18 cellular contexts compared by ENCODE assay signal in the genomic region with DNA sequence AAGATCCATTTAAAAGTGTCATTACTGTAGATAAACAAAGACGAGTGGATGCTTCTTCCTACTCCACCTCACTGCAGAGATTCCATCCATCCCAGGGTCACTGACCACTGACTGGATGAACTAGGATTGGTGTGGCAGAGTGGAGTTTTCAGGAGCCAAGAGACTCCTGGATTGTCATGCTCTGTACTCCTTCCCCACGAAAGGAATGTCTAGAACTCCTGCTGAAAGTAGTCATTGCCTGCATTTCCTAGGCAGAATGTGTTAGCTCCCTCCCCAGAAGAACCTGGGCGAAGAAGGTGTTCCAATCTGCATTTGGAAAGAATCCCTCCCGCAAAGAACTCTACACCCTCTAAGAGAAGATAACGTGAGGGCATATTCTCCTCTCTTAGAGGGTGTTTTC. TPM values are rescaled to one million over a fixed set of nuclear protein-coding genes. Genes with fewer than 3 reads are reported as not detected.
DNase-seq lines count a peak whose midpoint lies in the region; ATAC-seq and TF ChIP-seq lines count a peak whose summit lies in the region.
"Had no signal": no experiment of that assay in that cellular context is flagged by ENCODE, and none has a peak within 500 bp of the region (broad histone marks: within the 10 kb centered on the region; RNA-seq: fewer than 3 reads in every experiment).

No MANE protein-coding gene starts in this region.

- H3K36me3 ChIP-seq in Panc1 (ENCODE audit: control insufficient read depth, insufficient read depth, low read length) = no peaks in the 10 kb centered on the region
- no peaks in the 10 kb centered on the region for H3K36me3 ChIP-seq in psoas muscle (ENCODE audit: insufficient read depth in 1 of 2, low read depth in 1 of 2)
- no peaks in the 10 kb centered on the region for H3K36me3 ChIP-seq in testis (ENCODE audit: low read depth, missing control alignments)

- no peak for ATAC-seq in activated naive CD8-positive, alpha-beta T cell treated with anti-CD3 and anti-CD28 coated beads, Interleukin-2, amount 10 ng/mL, durations not matched to agents 7 days and 5 days (ENCODE audit: low read depth)
- no peak for ATAC-seq in activated naive CD8-positive, alpha-beta T cell treated with anti-CD3 and anti-CD28 coated beads, Interleukin-2, amount 50 U/mL, for 24 hours
- ATAC-seq in Panc1 = 0 out of 2 replicates have a peak, but pooled peaks have one; percentile 26
- no peak for ATAC-seq in HG03108 (IDR thresholded peaks at IDR 0.05; ENCODE audit: unreplicated experiment)
- ATAC-seq in psoas muscle = no peak

- H3K9me3 ChIP-seq in Panc1 (ENCODE audit: control insufficient read depth, insufficient read depth, low read depth, low read length) (no peaks in the 10 kb centered on the region), psoas muscle (no peaks in the 10 kb centered on the region), testis (no peaks in the 10 kb centered on the region)

- no TSS peak for BruUV-seq in Panc1 (replicated peaks; lab: Mats Ljungman, UMichigan)

- intact Hi-C loops in Panc1 (cut with micrococcal nuclease; ENCODE audit: unreplicated experiment) (no loop called here), psoas muscle (cut with DNase I) (no loop called here), testis (cut with DNase I; ENCODE audit: low total_unique reads) (no loop called here)

- CTCF ChIA-PET in Panc1 (lab: Charles Lee) = no interaction called here

- no peak for TF ChIP-seq POLR2A in testis (IDR thresholded peaks at IDR 0.05)

- TF ChIP-seq CTCF in Panc1 (IDR thresholded peaks at IDR 0.05) (no peak), type B pancreatic cell (conservative IDR thresholded peaks at IDR 0.05) (no peak), psoas muscle (IDR thresholded peaks at IDR 0.05) (no peak), testis (IDR thresholded peaks at IDR 0.05) (no peak)

- POLR2A ChIA-PET in activated naive CD8-positive, alpha-beta T cell treated with anti-CD3 and anti-CD28 coated beads, Interleukin-2, amount 10 ng/mL, durations not matched to agents 7 days and 5 days (lab: Charles Lee) = interaction anchor here (0.6 to 1.3 kb wide), 4 partner anchors 11 to 91 kb away, joined by 3 to 5 read pairs (median 4); no protein-coding TSS in a partner anchor
- POLR2A ChIA-PET in Panc1 (lab: Charles Lee) = no interaction called here

- peaks cover 10% of the 10 kb centered on the region for H3K4me1 Mint-ChIP-seq in activated naive CD8-positive, alpha-beta T cell treated with anti-CD3 and anti-CD28 coated beads, Interleukin-2, amount 10 ng/mL, durations not matched to agents 7 days and 5 days
- peaks cover 25% of the 10 kb centered on the region for H3K4me1 Mint-ChIP-seq in activated naive CD8-positive, alpha-beta T cell treated with anti-CD3 and anti-CD28 coated beads, Interleukin-2, amount 50 U/mL, for 24 hours
- H3K4me1 Mint-ChIP-seq in type B pancreatic cell (ENCODE audit: unreplicated experiment) = peaks cover 12% of the 10 kb centered on the region

- H3K4me3 Mint-ChIP-seq in activated naive CD8-positive, alpha-beta T cell treated with anti-CD3 and anti-CD28 coated beads, Interleukin-2, amount 10 ng/mL, durations not matched to agents 7 days and 5 days = peak overlapping the region; percentile 46
- H3K4me3 Mint-ChIP-seq in activated naive CD8-positive, alpha-beta T cell treated with anti-CD3 and anti-CD28 coated beads, Interleukin-2, amount 50 U/mL, for 24 hours = no peak overlapping the region
- peak overlapping the region; percentile 36 for H3K4me3 Mint-ChIP-seq in type B pancreatic cell
- H3K4me3 Mint-ChIP-seq: CD4-positive, alpha-beta T cell had no signal

- H3K4me3 ChIP-seq in Panc1 (ENCODE audit: low read depth in 2 of 2, low read length in 2 of 2) (no peak overlapping the region), psoas muscle (no peak overlapping the region), testis (no peak overlapping the region)
- H3K4me3 ChIP-seq: GM23248 had no signal

- peaks cover 7% of the 10 kb centered on the region; the same call in 1 of the 2 replicates for H3K4me1 ChIP-seq in Panc1 (ENCODE audit: control insufficient read depth, insufficient read depth, low read length)
- no peaks in the 10 kb centered on the region for H3K4me1 ChIP-seq in psoas muscle
- H3K4me1 ChIP-seq in testis = no peaks in the 10 kb centered on the region

- H3K27me3 Mint-ChIP-seq in activated naive CD8-positive, alpha-beta T cell treated with anti-CD3 and anti-CD28 coated beads, Interleukin-2, amount 10 ng/mL, durations not matched to agents 7 days and 5 days = peaks cover 53% of the 10 kb centered on the region
- peaks cover 51% of the 10 kb centered on the region for H3K27me3 Mint-ChIP-seq in activated naive CD8-positive, alpha-beta T cell treated with anti-CD3 and anti-CD28 coated beads, Interleukin-2, amount 50 U/mL, for 24 hours
- H3K27me3 Mint-ChIP-seq in type B pancreatic cell = peaks cover 95% of the 10 kb centered on the region

- H3K27ac ChIP-seq in Panc1 (ENCODE audit: low read length) (no peak overlapping the region), psoas muscle (no peak overlapping the region), testis (no peak overlapping the region)
- H3K27ac ChIP-seq: GM23248 had no signal

- 56 to 70% (median 60%) methylated on average over 5 of the region's 5 CpGs for WGBS in psoas muscle, 3 donors
- 53 to 62% methylated on average over 5 of the region's 5 CpGs for WGBS in testis, 2 donors

- peaks cover 3% of the 10 kb centered on the region for H3K36me3 Mint-ChIP-seq in activated naive CD8-positive, alpha-beta T cell treated with anti-CD3 and anti-CD28 coated beads, Interleukin-2, amount 10 ng/mL, durations not matched to agents 7 days and 5 days
- no peaks in the 10 kb centered on the region for H3K36me3 Mint-ChIP-seq in activated naive CD8-positive, alpha-beta T cell treated with anti-CD3 and anti-CD28 coated beads, Interleukin-2, amount 50 U/mL, for 24 hours (ENCODE audit: low read depth)
- no peaks in the 10 kb centered on the region for H3K36me3 Mint-ChIP-seq in type B pancreatic cell

- H3K9me3 Mint-ChIP-seq in activated naive CD8-positive, alpha-beta T cell treated with anti-CD3 and anti-CD28 coated beads, Interleukin-2, amount 10 ng/mL, durations not matched to agents 7 days and 5 days = no peaks in the 10 kb centered on the region
- H3K9me3 Mint-ChIP-seq in activated naive CD8-positive, alpha-beta T cell treated with anti-CD3 and anti-CD28 coated beads, Interleukin-2, amount 50 U/mL, for 24 hours = no peaks in the 10 kb centered on the region
- no peaks in the 10 kb centered on the region for H3K9me3 Mint-ChIP-seq in type B pancreatic cell
- H3K9me3 Mint-ChIP-seq: CD4-positive, alpha-beta T cell had no signal

- no peak for DNase-seq in activated naive CD8-positive, alpha-beta T cell treated with anti-CD3 and anti-CD28 coated beads, Interleukin-2, amount 10 ng/mL, durations not matched to agents 7 days and 5 days
- DNase-seq in activated naive CD8-positive, alpha-beta T cell treated with anti-CD3 and anti-CD28 coated beads, Interleukin-2, amount 50 U/mL, for 24 hours = no peak
- no peak for DNase-seq in Panc1 (ENCODE audit: low read depth, low spot score)
- DNase-seq in kidney tubule cell (ENCODE audit: low spot score) = peak; percentile 53
- DNase-seq in type B pancreatic cell (ENCODE audit: extremely low spot score, unreplicated experiment) = no peak
- DNase-seq in psoas muscle = no peak
- DNase-seq in testis = no peak
- DNase-seq: 8988T, GF-D8, NCI-H1105 treated with DMSO at 0.1 percent for 48 hours, NCI-H1930, NCI-H2171, NCI-H446 treated with DMSO at 0.1 percent for 48 hours, NCI-H774, SHP77 had no signal

- H3K27me3 ChIP-seq in Panc1 (ENCODE audit: control insufficient read depth, insufficient read depth, low read length) (peaks cover 9% of the 10 kb centered on the region; the same call in 1 of the 2 replicates), psoas muscle (ENCODE audit: insufficient read depth in 3 of 3, low read length in 2 of 3) (peaks cover 0 to 49% (median 7%) of the 10 kb centered on the region in 3 donors), testis (no peaks in the 10 kb centered on the region)

- in situ Hi-C loops in Panc1 (cut with HindIII; ENCODE audit: low pct_unique_long_range_greater_than_20kb, low sequenced_read_pairs) = no loop called here

- no peak overlapping the region for H3K27ac Mint-ChIP-seq in activated naive CD8-positive, alpha-beta T cell treated with anti-CD3 and anti-CD28 coated beads, Interleukin-2, amount 10 ng/mL, durations not matched to agents 7 days and 5 days
- no peak overlapping the region for H3K27ac Mint-ChIP-seq in activated naive CD8-positive, alpha-beta T cell treated with anti-CD3 and anti-CD28 coated beads, Interleukin-2, amount 50 U/mL, for 24 hours
- H3K27ac Mint-ChIP-seq in type B pancreatic cell = no peak overlapping the region
- H3K27ac Mint-ChIP-seq: CD4-positive, alpha-beta T cell had no signal

RNA-seq across cellular contexts. Expression of a gene that starts 6.3 kb away (rescaled TPM):
- 1 to 10 TPM; 2.5 to 3.2 TPM for total RNA-seq in activated naive CD8-positive, alpha-beta T cell treated with anti-CD3 and anti-CD28 coated beads, Interleukin-2, amount 10 ng/mL, durations not matched to agents 7 days and 5 days
- total RNA-seq in Panc1 (2021; ENCODE audit: unreplicated experiment) = 0.15 TPM
- polyA plus RNA-seq in Panc1 (2012; ENCODE audit: insufficient read length) = not detected
- 2.1 and 56.9 TPM in 2 replicates for total RNA-seq in type B pancreatic cell (ENCODE audit: low replicate concordance)
- under 1 TPM in 3 of 4 donors, not detected in 1; 0.19 to 0.36 (median 0.34) TPM for total RNA-seq in psoas muscle
- polyA plus RNA-seq in psoas muscle = 1 to 10 TPM in 1 of 3 donors, under 1 TPM in 2; 0.12 to 3.1 (median 0.78) TPM
- 1 to 10 TPM; 4.7 to 5.4 TPM for total RNA-seq in testis
- 22.3 TPM for polyA plus RNA-seq in testis (ENCODE audit: insufficient read depth, low read depth, low replicate concordance)
